18 cellular contexts compared by ENCODE assay signal in the genomic region with DNA sequence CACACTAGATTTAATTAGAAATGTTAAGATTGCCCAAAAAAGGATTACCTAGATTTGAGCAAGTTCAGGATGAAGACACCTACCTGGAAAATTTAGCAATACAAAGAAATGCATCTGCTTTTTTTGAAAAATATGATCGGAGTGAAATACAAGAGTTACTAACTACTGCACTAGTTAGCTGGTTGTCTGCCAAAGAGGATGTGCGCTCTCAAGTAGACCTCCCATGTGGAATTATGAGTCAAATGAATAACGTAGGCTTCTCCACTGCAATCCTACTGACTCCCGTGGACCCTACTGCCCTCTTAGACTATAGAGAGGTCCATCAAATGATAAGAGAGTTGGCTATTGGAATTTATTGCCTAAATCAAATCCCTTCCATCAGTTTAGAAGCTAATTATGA.
"Had no signal": no experiment of that assay in that cellular context is flagged by ENCODE, and none has a peak within 500 bp of the region (broad histone marks: within the 10 kb centered on the region; RNA-seq: fewer than 3 reads in every experiment).

No MANE protein-coding gene starts in this region.

- ATAC-seq: foreskin keratinocyte; mucosa of descending colon; naive thymus-derived CD4-positive, alpha-beta T cell; right cardiac atrium had no signal

- H3K27ac ChIP-seq: foreskin keratinocyte, left ventricle myocardium inferior, neutrophil, stomach, thoracic aorta had no signal

- H3K36me3 ChIP-seq: thoracic aorta had no signal

- H3K9me3 ChIP-seq: neutrophil, stomach, thoracic aorta had no signal

- H3K4me3 ChIP-seq: mucosa of descending colon, stomach had no signal

- H3K27me3 ChIP-seq: foreskin keratinocyte, neutrophil, stomach had no signal

- DNase-seq: activated CD4-positive, alpha-beta T cell treated with anti-CD3 and anti-CD28 coated beads, Interleukin-2, amount 10 ng/mL, durations not matched to agents 7 days and 5 days; activated CD4-positive, CD25-positive, alpha-beta regulatory T cell; activated gamma-delta T cell treated with Interleukin-2 at 50 U/mL for 16 hours; activated naive CD8-positive, alpha-beta T cell treated with anti-CD3 and anti-CD28 coated beads, Interleukin-2, amount 10 ng/mL, durations not matched to agents 7 days and 5 days; anterior cingulate cortex; erythroblast; foreskin keratinocyte; glutamatergic neuron; hypothalamus; left ventricle myocardium inferior; mucosa of descending colon; naive thymus-derived CD4-positive, alpha-beta T cell; right cardiac atrium; stimulated activated CD4-positive, alpha-beta T cell treated with anti-CD3 and anti-CD28 coated beads, Interleukin-2, amount 100 ng/mL, for 24 hours; stomach had no signal

- H3K4me1 ChIP-seq: foreskin keratinocyte had no signal

- H3K27ac Mint-ChIP-seq: activated CD4-positive, alpha-beta T cell treated with anti-CD3 and anti-CD28 coated beads, Interleukin-2, amount 10 ng/mL, durations not matched to agents 7 days and 5 days had no signal

- H3K27me3 Mint-ChIP-seq: activated CD4-positive, alpha-beta T cell treated with anti-CD3 and anti-CD28 coated beads, Interleukin-2, amount 10 ng/mL, durations not matched to agents 7 days and 5 days; activated naive CD8-positive, alpha-beta T cell treated with anti-CD3 and anti-CD28 coated beads, Interleukin-2, amount 10 ng/mL, durations not matched to agents 7 days and 5 days; memory B cell; naive thymus-derived CD4-positive, alpha-beta T cell had no signal
